35 cellular contexts compared by ENCODE assay signal in the genomic region with DNA sequence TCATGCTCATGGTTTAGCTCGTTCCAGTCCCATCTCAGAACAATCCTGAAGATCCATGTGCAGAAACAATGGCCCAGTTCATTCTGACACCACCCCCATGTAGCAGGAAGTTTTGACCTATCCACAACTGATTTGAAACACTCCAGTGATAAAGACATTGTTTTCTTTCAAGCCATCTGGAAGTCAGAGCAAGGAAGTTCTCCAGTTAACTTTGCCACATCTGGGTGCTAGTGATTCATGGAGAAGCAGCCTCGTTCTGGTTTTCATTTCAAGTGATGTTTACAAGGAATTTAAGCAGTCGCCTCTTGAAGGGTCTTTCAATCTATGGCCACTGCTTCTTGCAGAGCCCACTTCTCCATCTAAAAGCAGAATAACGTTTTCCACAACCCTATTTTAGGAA. TPM values are rescaled to one million over a fixed set of nuclear protein-coding genes. Genes with fewer than 3 reads are reported as not detected.
A peak's percentile ranks its signal among the peaks of the same experiment; 100 is the strongest.
DNase-seq lines count a peak whose midpoint lies in the region; ATAC-seq and TF ChIP-seq lines count a peak whose summit lies in the region.
"Had no signal": no experiment of that assay in that cellular context is flagged by ENCODE, and none has a peak within 500 bp of the region (broad histone marks: within the 10 kb centered on the region; RNA-seq: fewer than 3 reads in every experiment).

No MANE protein-coding gene starts in this region.

- H3K9ac ChIP-seq in BLaER1: no peak overlapping the region
- H3K9ac ChIP-seq: neural progenitor cell, parathyroid adenoma had no signal

- peaks cover 16% of the 10 kb centered on the region for H3K27me3 Mint-ChIP-seq in HFFc6 (ENCODE audit: insufficient read depth)

- no peak for TF ChIP-seq CTCF in HFFc6 (IDR thresholded peaks at IDR 0.05)
- no peak for TF ChIP-seq CTCF in mucosa of descending colon (IDR thresholded peaks at IDR 0.05)

- peaks cover 13% of the 10 kb centered on the region for H3K4me1 Mint-ChIP-seq in HFFc6 (ENCODE audit: low read depth)
- H3K4me1 Mint-ChIP-seq: neural progenitor cell had no signal

- peak overlapping the region; percentile 66 for H3K4me3 Mint-ChIP-seq in HFFc6
- H3K4me3 Mint-ChIP-seq: neural progenitor cell; stimulated activated naive CD8-positive, alpha-beta T cell treated with anti-CD3 and anti-CD28 coated beads, Interleukin-15, Interleukin-2, amounts not matched to agents 100 ng/mL and 50 ng/mL, for 24 hours had no signal

- H3K9me3 ChIP-seq in BLaER1 (peaks cover 14% of the 10 kb centered on the region), SJCRH30 (replicated peaks) (no peaks in the 10 kb centered on the region), mucosa of descending colon (no peaks in the 10 kb centered on the region)
- H3K9me3 ChIP-seq: adrenal gland, body of pancreas, thoracic aorta had no signal

- DNase-seq in HFFc6 (peak; percentile 46), fibroblast of gingiva (ENCODE audit: low read depth) (peak; percentile 71), sciatic nerve (ENCODE audit: low spot score) (no peak), SJCRH30 (no peak), mucosa of descending colon (no peak)
- DNase-seq: ACHN; activated CD4-positive, alpha-beta T cell treated with anti-CD3 and anti-CD28 coated beads, Interleukin-2, amount 50 U/mL, for 48 hours; activated CD4-positive, CD25-positive, alpha-beta regulatory T cell treated with anti-CD3 and anti-CD28 coated beads, Interleukin-2, amount 50 U/mL, for 72 hours; activated naive CD4-positive, alpha-beta T cell; adrenal gland; body of pancreas; cerebellar nuclear complex; DND-41; dorsolateral prefrontal cortex; esophagus squamous epithelium; H7; head of caudate nucleus; left ventricle myocardium superior; MV-4-11; NCI-H146; NCI-H345; NCI-H748 treated with DMSO at 0.1 percent for 48 hours; Right ventricle myocardium superior; stimulated activated CD4-positive, alpha-beta T cell treated with anti-CD3 and anti-CD28 coated beads, Interleukin-2, amount 100 ng/mL, for 24 hours; T-helper 2 cell had no signal

- H3K36me3 ChIP-seq in BLaER1: no peaks in the 10 kb centered on the region
- no peaks in the 10 kb centered on the region for H3K36me3 ChIP-seq in SJCRH30
- no peaks in the 10 kb centered on the region for H3K36me3 ChIP-seq in mucosa of descending colon (ENCODE audit: low read depth)
- H3K36me3 ChIP-seq: adrenal gland, esophagus squamous epithelium, neural progenitor cell, right atrium auricular region, thoracic aorta had no signal

- H3K4me2 ChIP-seq in BLaER1: peak overlapping the region; percentile 34; the same call in 1 of the 2 replicates
- H3K4me2 ChIP-seq: neural progenitor cell, smooth muscle cell had no signal

- ATAC-seq in sciatic nerve: peak; percentile 71
- ATAC-seq in HG03097 (IDR thresholded peaks at IDR 0.05; ENCODE audit: low FRiP score, unreplicated experiment): no peak
- ATAC-seq in mucosa of descending colon: no peak
- no peak for ATAC-seq in GM18511 (IDR thresholded peaks at IDR 0.05; ENCODE audit: unreplicated experiment)
- ATAC-seq: body of pancreas, left ventricle myocardium superior had no signal

- H3K4me3 ChIP-seq in BLaER1: no peak overlapping the region
- no peak overlapping the region for H3K4me3 ChIP-seq in SJCRH30
- no peak overlapping the region for H3K4me3 ChIP-seq in mucosa of descending colon
- H3K4me3 ChIP-seq: adrenal gland, body of pancreas, dorsolateral prefrontal cortex, esophagus squamous epithelium, neural progenitor cell, right atrium auricular region, smooth muscle cell, thoracic aorta had no signal

- no peak overlapping the region for H3K27ac Mint-ChIP-seq in HFFc6
- H3K27ac Mint-ChIP-seq: neural progenitor cell; stimulated activated naive CD8-positive, alpha-beta T cell treated with anti-CD3 and anti-CD28 coated beads, Interleukin-15, Interleukin-2, amounts not matched to agents 100 ng/mL and 50 ng/mL, for 24 hours had no signal

- H3K9me3 Mint-ChIP-seq in HFFc6: peaks cover 25% of the 10 kb centered on the region

- H3K27ac ChIP-seq in BLaER1: no peak overlapping the region
- H3K27ac ChIP-seq in SJCRH30: no peak overlapping the region
- H3K27ac ChIP-seq: adrenal gland, body of pancreas, C4-2B, dorsolateral prefrontal cortex, neural progenitor cell, parathyroid adenoma, right atrium auricular region, thoracic aorta had no signal

- H3K27me3 ChIP-seq in BLaER1: no peaks in the 10 kb centered on the region
- no peaks in the 10 kb centered on the region for H3K27me3 ChIP-seq in SJCRH30
- H3K27me3 ChIP-seq: adrenal gland, body of pancreas, neural progenitor cell, right atrium auricular region had no signal

- peaks cover 16% of the 10 kb centered on the region for H3K36me3 Mint-ChIP-seq in HFFc6 (ENCODE audit: low read depth)
- H3K36me3 Mint-ChIP-seq: neural progenitor cell had no signal

- intact Hi-C loops in sciatic nerve (cut with DNase I) (no loop called here), mucosa of descending colon (cut with DNase I, micrococcal nuclease) (no loop called here)

- peaks cover 19% of the 10 kb centered on the region; the same call in 1 of the 2 replicates for H3K4me1 ChIP-seq in BLaER1
- H3K4me1 ChIP-seq in SJCRH30: no peaks in the 10 kb centered on the region
- no peaks in the 10 kb centered on the region for H3K4me1 ChIP-seq in mucosa of descending colon (ENCODE audit: low read depth)
- H3K4me1 ChIP-seq: adrenal gland, body of pancreas, esophagus squamous epithelium, neural progenitor cell, parathyroid adenoma, right atrium auricular region had no signal

- no peaks in the 10 kb centered on the region for H4K20me1 ChIP-seq in BLaER1

RNA-seq across cellular contexts. Expression of gene TWIST2, which starts 36.6 kb away (rescaled TPM):
- total RNA-seq in HFFc6 (2021; fragmentation: NEBNext Ultra II Directional; extraction: Animal tissue kit (Norgen Biotek cat#: 25700)): 100 to 1,000 TPM; 127 to 146 (median 137) TPM
- total RNA-seq in sciatic nerve: 13.6 TPM
- not detected in 2 replicates for total RNA-seq in SJCRH30 (2014; rRNA removed; shearing (Covaris generic))
- total RNA-seq in mucosa of descending colon: 10 to 100 TPM in 1 of 3 donors, 1 to 10 TPM in 2; 1.1 to 13.4 (median 3.1) TPM

Comparison
In these comparisons a context has a peak if more than half of its experiments do, and no peak if none do; other contexts are left out.
1. DNase-seq: peak in HFFc6 (single experiment) and fibroblast of gingiva (single experiment); none in sciatic nerve (single experiment), SJCRH30 (0 of 2) and mucosa of descending colon (0 of 3).